ENCODE assay signal across 19 cellular contexts in the genomic region with DNA sequence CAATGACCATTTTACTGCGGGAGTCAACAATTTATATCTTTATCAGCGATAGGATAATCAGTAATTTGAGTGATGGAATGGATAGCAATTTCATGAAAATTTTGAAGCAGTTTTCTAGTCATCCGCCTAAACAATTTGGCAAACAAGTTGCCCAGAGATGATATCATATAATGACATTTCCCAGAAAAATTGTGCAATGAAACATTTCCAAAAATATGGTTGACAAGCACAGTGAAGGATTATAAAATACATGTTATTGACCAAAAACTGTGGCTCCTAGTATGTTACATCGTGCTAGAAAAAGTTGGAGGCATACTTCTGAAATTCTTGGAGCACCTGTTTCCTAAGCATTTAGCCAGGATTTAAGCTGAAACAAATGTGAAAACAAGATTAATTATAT.
A peak's percentile ranks its signal among the peaks of the same experiment; 100 is the strongest.
DNase-seq lines count a peak whose midpoint lies in the region; ATAC-seq, FAIRE-seq and TF ChIP-seq lines count a peak whose summit lies in the region.
"Had no signal": no experiment of that assay in that cellular context is flagged by ENCODE, and none has a peak within 500 bp of the region (broad histone marks: within the 10 kb centered on the region; RNA-seq: fewer than 3 reads in every experiment).

No MANE protein-coding gene starts in this region.

- no peak overlapping the region for H3K4me2 ChIP-seq in HepG2 (ENCODE audit: low read depth, low read length)
- H3K4me2 ChIP-seq in GM12878 (ENCODE audit: control insufficient read depth, insufficient read depth): no peak overlapping the region

- H3K36me3 ChIP-seq in HepG2 (replicated peaks in 1 of 2; ENCODE audit: control insufficient read depth in 1 of 2, insufficient read depth in 2 of 2, low read length in 2 of 2) (peaks cover 29 to 83% of the 10 kb centered on the region in 2 experiments), right lobe of liver (peaks cover 1 to 50% (median 17%) of the 10 kb centered on the region in 4 donors), GM12878 (ENCODE audit: control insufficient read depth in 2 of 2, insufficient read depth in 2 of 2, low read length in 1 of 2) (peaks cover 9 to 16% of the 10 kb centered on the region in 2 experiments), subcutaneous abdominal adipose tissue (ENCODE audit: control insufficient read depth in 5 of 5, insufficient read depth in 5 of 5, low read length in 5 of 5) (peaks cover 29 to 52% (median 41%) of the 10 kb centered on the region in 5 donors)

- TF ChIP-seq POLR2A in HepG2 (IDR thresholded peaks at IDR 0.05; ENCODE audit: insufficient read depth in 1 of 2, low read depth in 2 of 2, low read length in 2 of 2) (no peak), right lobe of liver (IDR thresholded peaks at IDR 0.05) (no peak), GM12878 (IDR thresholded peaks at IDR 0.05; ENCODE audit: low read depth, low read length) (no peak)

- SMC1A ChIA-PET in GM12878 (lab: Charles Lee; ENCODE audit: uncharacterized antibody, unreplicated experiment): no interaction called here

- RAD21 ChIA-PET in GM12878 (lab: Charles Lee; ENCODE audit: unreplicated experiment): no interaction called here

- no TSS peak for BruUV-seq in HepG2 (replicated peaks; lab: Mats Ljungman, UMichigan)
- no TSS peak for BruUV-seq in GM12878 (replicated peaks; lab: Mats Ljungman, UMichigan)

- no peaks in the 10 kb centered on the region for H3K9me3 ChIP-seq in HepG2 (ENCODE audit: low read length)
- H3K9me3 ChIP-seq in right lobe of liver: no peaks in the 10 kb centered on the region
- no peaks in the 10 kb centered on the region for H3K9me3 ChIP-seq in GM12878 (replicated peaks; ENCODE audit: control insufficient read depth, insufficient read depth, low read length)
- no peaks in the 10 kb centered on the region for H3K9me3 ChIP-seq in subcutaneous abdominal adipose tissue (ENCODE audit: control insufficient read depth in 5 of 5, low read length in 5 of 5)
- H3K9me3 ChIP-seq: SJCRH30 had no signal

- H3K4me1 ChIP-seq in HepG2 (ENCODE audit: insufficient read depth, low read length) (peaks cover 25% of the 10 kb centered on the region), right lobe of liver (peaks cover 0 to 8% (median 2%) of the 10 kb centered on the region in 4 donors), GM12878 (ENCODE audit: control insufficient read depth, insufficient read depth, low read length) (no peaks in the 10 kb centered on the region), subcutaneous abdominal adipose tissue (ENCODE audit: control insufficient read depth in 5 of 5, insufficient read depth in 5 of 5, low read length in 5 of 5) (peaks cover 0 to 11% (median 6%) of the 10 kb centered on the region in 5 donors)

- intact Hi-C loops in HepG2 (cut with micrococcal nuclease; ENCODE audit: unreplicated experiment): no loop called here
- intact Hi-C loops in right lobe of liver (cut with DNase I): no loop called here
- intact Hi-C loops in GM12878 (cut with micrococcal nuclease; ENCODE audit: unreplicated experiment): no loop called here

- TF ChIP-seq CTCF in HepG2 (CRISPR knock-in tag; IDR thresholded peaks at IDR 0.05) (no peak), right lobe of liver (IDR thresholded peaks at IDR 0.05) (no peak), GM12878 (IDR thresholded peaks at IDR 0.05 in 2 of 3, conservative IDR thresholded peaks at IDR 0.05 in 1 of 3; ENCODE audit: control insufficient read depth in 2 of 3, extremely low read depth in 1 of 3, insufficient read depth in 1 of 3, low read depth in 3 of 3, low read length in 3 of 3) (no peak), fibroblast of pulmonary artery (IDR thresholded peaks at IDR 0.05; ENCODE audit: low read length, missing control alignments) (no peak)

- H3K27ac ChIP-seq in HepG2 (ENCODE audit: extremely low read length, insufficient read depth, low read length) (no peak overlapping the region), right lobe of liver (no peak overlapping the region), GM12878 (ENCODE audit: control insufficient read depth, insufficient read depth) (no peak overlapping the region), subcutaneous abdominal adipose tissue (ENCODE audit: low read depth, low read length) (peak overlapping the region; percentile 64), substantia nigra (ENCODE audit: low read depth, low read length, poor library complexity, severe bottlenecking) (no peak overlapping the region)
- H3K27ac ChIP-seq: RWPE1, SJCRH30 had no signal

- H3K79me2 ChIP-seq in HepG2 (ENCODE audit: insufficient read depth, low read length): peaks cover 2% of the 10 kb centered on the region
- no peaks in the 10 kb centered on the region for H3K79me2 ChIP-seq in GM12878 (ENCODE audit: control insufficient read depth, insufficient read depth, low read length)

- H2AFZ ChIP-seq in HepG2 (ENCODE audit: low read length): no peak overlapping the region
- H2AFZ ChIP-seq in GM12878 (ENCODE audit: control insufficient read depth, low read depth, low read length): no peak overlapping the region

- no peak overlapping the region for H3K9ac ChIP-seq in HepG2 (ENCODE audit: insufficient read depth, low read depth, low read length)
- H3K9ac ChIP-seq in GM12878 (ENCODE audit: control insufficient read depth, insufficient read depth, low read length): no peak overlapping the region
- peak overlapping the region in 1 of 5 donors; percentile 41 for H3K9ac ChIP-seq in subcutaneous abdominal adipose tissue (ENCODE audit: low read length in 5 of 5)

- no peaks in the 10 kb centered on the region for H3K27me3 ChIP-seq in HepG2 (ENCODE audit: control insufficient read depth in 1 of 2, insufficient read depth in 2 of 2, low read length in 2 of 2)
- H3K27me3 ChIP-seq in right lobe of liver: no peaks in the 10 kb centered on the region
- H3K27me3 ChIP-seq in GM12878 (replicated peaks in 1 of 2; ENCODE audit: control insufficient read depth in 2 of 2, insufficient read depth in 2 of 2, low read length in 1 of 2): no peaks in the 10 kb centered on the region
- H3K27me3 ChIP-seq in subcutaneous abdominal adipose tissue (ENCODE audit: control insufficient read depth in 5 of 5, insufficient read depth in 4 of 5, low read length in 5 of 5): no peaks in the 10 kb centered on the region
- H3K27me3 ChIP-seq: SJCRH30 had no signal

- TF ChIP-seq EP300 in HepG2 (IDR thresholded peaks at IDR 0.05; ENCODE audit: low read depth in 2 of 2, low read length in 2 of 2) (no peak), HepG2 (CRISPR knock-in tag; IDR thresholded peaks at IDR 0.05; ENCODE audit: borderline replicate concordance) (no peak), GM12878 (IDR thresholded peaks at IDR 0.05; ENCODE audit: borderline replicate concordance in 1 of 2, control insufficient read depth in 1 of 2, low read depth in 2 of 2, low read length in 2 of 2) (no peak)

- H3K4me3 ChIP-seq in HepG2 (replicated peaks in 1 of 3; ENCODE audit: insufficient read depth in 1 of 3, low read depth in 2 of 3, low read length in 3 of 3): no peak overlapping the region
- no peak overlapping the region for H3K4me3 ChIP-seq in right lobe of liver
- no peak overlapping the region for H3K4me3 ChIP-seq in GM12878
- H3K4me3 ChIP-seq in fibroblast of pulmonary artery (replicated peaks; ENCODE audit: low read depth, low read length): no peak overlapping the region
- no peak overlapping the region for H3K4me3 ChIP-seq in subcutaneous abdominal adipose tissue (ENCODE audit: low read depth in 1 of 5, low read length in 5 of 5)
- H3K4me3 ChIP-seq: SJCRH30 had no signal

- POLR2A ChIA-PET in HepG2 (lab: Yijun Ruan, JAX) (no interaction called here), GM12878 (lab: Charles Lee) (no interaction called here)

- CTCF ChIA-PET in HepG2 (lab: Yijun Ruan, JAX; ENCODE audit: low intra/inter-chr PET ratio, low total read pairs) (no interaction called here), GM12878 (lab: Yijun Ruan, JAX) (no interaction called here)

- TF ChIP-seq RAD21 in HepG2 (CRISPR knock-in tag; IDR thresholded peaks at IDR 0.05): no peak
- no peak for TF ChIP-seq RAD21 in GM12878 (IDR thresholded peaks at IDR 0.05; ENCODE audit: insufficient read depth, low read depth, low read length)

- H4K20me1 ChIP-seq in HepG2 (ENCODE audit: insufficient read depth, low read length) (peaks cover 62% of the 10 kb centered on the region), GM12878 (ENCODE audit: control insufficient read depth, insufficient read depth) (no peaks in the 10 kb centered on the region)

- FAIRE-seq in HepG2 (lab: Jason Lieb, UNC) (no peak), GM12878 (lab: Jason Lieb, UNC) (peak; percentile 41)
- FAIRE-seq: H54 had no signal

- 97% methylated on average over 4 of the region's 4 CpGs for WGBS in HepG2 (ENCODE audit: low lambda C conversion rate)
- WGBS in right lobe of liver (ENCODE audit: insufficient coverage, low coverage, low lambda C conversion rate, missing lambda C conversion rate): 74% methylated on average over 4 of the region's 4 CpGs
- WGBS in GM12878 (ENCODE audit: insufficient coverage, insufficient replicate concordance, low lambda C conversion rate, missing lambda C conversion rate): 98% methylated on average over 4 of the region's 4 CpGs

- in situ Hi-C loops in HepG2 (cut with HindIII; ENCODE audit: extremely low pct_ligation_motif_present, low pct_unique_long_range_greater_than_20kb): no loop called here
- in situ Hi-C loops in GM12878 (cut with MboI): no loop called here

- ATAC-seq in HepG2 (no peak), right lobe of liver (no peak), GM12878 (no peak)

- DNase-seq in HepG2 (ENCODE audit: low spot score) (no peak), right lobe of liver (no peak), GM12878 (ENCODE audit: low read depth, low spot score) (no peak), fibroblast of pulmonary artery (ENCODE audit: low read depth) (peak; percentile 49), substantia nigra (lab: John Stamatoyannopoulos, UW) (no peak), NCI-H146 (lab: John Stamatoyannopoulos, UW) (no peak)
- no peak for DNase-seq in stimulated activated CD4-positive, alpha-beta T cell treated with anti-CD3 and anti-CD28 coated beads, Interleukin-15, amount 100 ng/mL, for 24 hours
- DNase-seq: DMS79 treated with DMSO at 0.1 percent for 48 hours, KBM-7, NCI-H1105 treated with DMSO at 0.1 percent for 48 hours, NCI-H1694 treated with DMSO at 0.1 percent for 48 hours, NCI-H2227 treated with DMSO at 0.1 percent for 48 hours, NCI-H510A treated with DMSO at 0.1 percent for 48 hours, NCI-H774, PC-3, SJCRH30 had no signal

TF ChIP-seq in HepG2, 621 proteins besides CTCF, POLR2A, EP300 and RAD21:
- TF ChIP-seq MBD4 (IDR thresholded peaks at IDR 0.05; ENCODE audit: borderline replicate concordance, low read length) (no peak), NBN (conservative IDR thresholded peaks at IDR 0.05) (no peak), CEBPB (IDR thresholded peaks at IDR 0.05; ENCODE audit: borderline replicate concordance, low read depth, low read length) (0 out of 2 replicates have a peak, but pooled peaks have one; percentile 6), PAF1 (CRISPR knock-in tag; IDR thresholded peaks at IDR 0.05) (peak; percentile 60; the same call in 1 of the 2 replicates)

TF ChIP-seq in GM12878, 131 proteins besides CTCF, POLR2A, EP300 and RAD21 (continues in another document):
- TF ChIP-seq EED (IDR thresholded peaks at IDR 0.05; ENCODE audit: low read depth) (no peak), MAX (IDR thresholded peaks at IDR 0.05; ENCODE audit: low read depth, low read length) (no peak)

Comparison
In these comparisons a context has a peak if more than half of its experiments do, and no peak if none do; other contexts are left out.
1. Of the 75 proteins assayed by ChIP-seq in both HepG2 and GM12878: peak only in HepG2: CEBPB; only in GM12878: none; in both: none; in neither: 74.